ENCODE assay signal across 1 cellular context in the genomic region with DNA sequence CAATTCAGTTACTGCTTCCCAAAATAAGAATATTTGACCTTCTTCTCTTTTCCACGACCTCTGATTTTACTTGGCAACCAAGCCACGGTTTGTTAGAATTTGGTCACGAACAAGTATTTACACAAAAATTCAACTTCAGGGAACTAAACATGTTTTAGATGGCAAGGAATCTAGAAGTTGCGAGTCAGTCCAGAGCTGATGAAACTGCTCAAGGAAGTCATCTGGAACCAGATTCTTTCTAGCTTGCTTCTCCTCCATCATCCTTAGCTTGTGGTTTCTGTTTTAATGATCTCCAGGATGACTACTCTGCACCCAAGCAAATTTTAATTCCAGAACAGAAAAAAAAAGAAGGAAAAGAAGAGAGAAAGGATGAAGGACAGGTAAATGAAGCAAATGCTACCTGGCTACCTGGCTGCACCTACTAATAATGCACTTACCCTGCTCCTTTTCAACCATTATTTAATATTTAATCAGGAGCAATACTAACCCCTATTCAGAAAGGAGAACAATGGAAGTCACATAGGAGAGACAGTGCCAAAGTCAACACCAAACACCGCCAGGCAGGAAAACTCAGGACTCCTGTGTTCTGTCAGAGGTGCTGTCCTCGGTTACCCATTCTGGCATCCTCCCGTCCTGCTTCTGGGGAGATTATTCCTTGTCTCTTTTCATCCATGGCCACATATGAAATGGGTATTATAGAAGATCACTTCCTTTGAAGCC.
TF ChIP-seq lines count a peak whose summit lies in the region.

No MANE protein-coding gene starts in this region.

TF ChIP-seq in IMR-90, 13 proteins besides CTCF, POLR2A, EP300 and RAD21 (continued from another document):
- TF ChIP-seq, protein P1, sequence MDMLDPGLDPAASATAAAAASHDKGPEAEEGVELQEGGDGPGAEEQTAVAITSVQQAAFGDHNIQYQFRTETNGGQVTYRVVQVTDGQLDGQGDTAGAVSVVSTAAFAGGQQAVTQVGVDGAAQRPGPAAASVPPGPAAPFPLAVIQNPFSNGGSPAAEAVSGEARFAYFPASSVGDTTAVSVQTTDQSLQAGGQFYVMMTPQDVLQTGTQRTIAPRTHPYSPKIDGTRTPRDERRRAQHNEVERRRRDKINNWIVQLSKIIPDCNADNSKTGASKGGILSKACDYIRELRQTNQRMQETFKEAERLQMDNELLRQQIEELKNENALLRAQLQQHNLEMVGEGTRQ (IDR thresholded peaks at IDR 0.05; ENCODE audit: low read depth, low read length), result no peak
- TF ChIP-seq BHLHE40 (IDR thresholded peaks at IDR 0.05; ENCODE audit: low read depth, low read length) (no peak), MAFK (IDR thresholded peaks at IDR 0.05; ENCODE audit: low read depth, low read length) (no peak)
